Comparison of ENCODE assay signal across 24 cellular contexts in genomic region chr7:672891-673290, GRCh38.
"Had no signal": no experiment of that assay in that cellular context is flagged by ENCODE, and none has a peak within 500 bp of the region (broad histone marks: within the 10 kb centered on the region; RNA-seq: fewer than 3 reads in every experiment).

No MANE protein-coding gene starts in this region.

- H3K9me3 ChIP-seq: esophagus squamous epithelium, pancreas, psoas muscle, right atrium auricular region, testis, transverse colon had no signal

- H3K36me3 ChIP-seq: brain microvascular endothelial cell, pancreas, right atrium auricular region, transverse colon had no signal

- DNase-seq: activated CD4-positive, alpha-beta memory T cell treated with anti-CD3 and anti-CD28 coated beads for 36 hours; activated CD4-positive, alpha-beta T cell treated with anti-CD3 and anti-CD28 coated beads, Interleukin-2, amount 10 ng/mL, durations not matched to agents 24 days and 14 days; activated CD4-positive, CD25-positive, alpha-beta regulatory T cell treated with anti-CD3 and anti-CD28 coated beads, Interleukin-2, amount 50 U/mL, for 72 hours; activated gamma-delta T cell treated with Interleukin-2 at 50 U/mL for 16 hours; activated naive CD4-positive, alpha-beta T cell treated with anti-CD3 and anti-CD28 coated beads, Interleukin-2, amount 50 U/mL, for 16 hours; activated T-cell treated with anti-CD3 and anti-CD28 coated beads, Interleukin-2, amount 50 U/mL, for 4 hours; amniotic stem cell; brain microvascular endothelial cell; endodermal cell; esophagus squamous epithelium; foreskin melanocyte; islet precursor cell; left cardiac atrium; mammary epithelial cell; naive thymus-derived CD4-positive, alpha-beta T cell; psoas muscle; stimulated activated CD4-positive, alpha-beta T cell treated with anti-CD3 and anti-CD28 coated beads, Interleukin-12 subunit alpha, Interleukin-12 subunit beta, amount 100 ng/mL, for 4 hours; stimulated activated CD4-positive, alpha-beta T cell treated with anti-CD3 and anti-CD28 coated beads, Interleukin-4, amount 100 ng/mL, for 1 hour; stimulated activated naive CD8-positive, alpha-beta T cell treated with anti-CD3 and anti-CD28 coated beads, Interleukin-15, Interleukin-2, amounts not matched to agents 100 U/mL and 50 U/mL, for 24 hours; T-helper 2 cell; testis; transverse colon had no signal

- H3K27ac ChIP-seq: brain microvascular endothelial cell, esophagus squamous epithelium, pancreas, psoas muscle, right atrium auricular region, testis had no signal

- H3K27me3 ChIP-seq: brain microvascular endothelial cell, esophagus squamous epithelium, pancreas, right atrium auricular region, testis, transverse colon had no signal

- H3K4me3 ChIP-seq: esophagus squamous epithelium, pancreas, psoas muscle, right atrium auricular region, testis, transverse colon had no signal

- H3K4me1 ChIP-seq: pancreas, psoas muscle had no signal
